Comparison of ENCODE assay signal across 30 cellular contexts in the genomic region with DNA sequence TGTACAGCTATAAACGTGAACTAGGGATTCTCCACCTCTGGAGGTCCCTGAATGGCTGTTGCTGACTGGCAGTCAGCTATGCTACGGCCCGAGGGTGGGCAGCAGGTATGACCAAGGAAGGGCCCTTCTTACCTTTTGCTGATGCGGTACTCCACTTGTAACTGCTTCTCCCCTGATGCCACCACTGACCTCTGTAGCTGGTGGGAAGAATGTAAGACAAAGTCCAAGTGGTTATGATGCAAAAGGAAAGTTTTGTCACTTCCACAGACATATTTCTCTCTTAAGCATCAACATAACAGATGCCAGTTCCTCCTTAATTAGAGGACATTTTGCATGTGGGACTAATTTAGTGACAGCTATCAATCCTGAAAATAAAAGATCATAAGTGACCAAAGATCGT. TPM values are rescaled to one million over a fixed set of nuclear protein-coding genes. Genes with fewer than 3 reads are reported as not detected.
DNase-seq lines count a peak whose midpoint lies in the region; ATAC-seq and TF ChIP-seq lines count a peak whose summit lies in the region.
"Had no signal": no experiment of that assay in that cellular context is flagged by ENCODE, and none has a peak within 500 bp of the region (broad histone marks: within the 10 kb centered on the region; RNA-seq: fewer than 3 reads in every experiment).

No MANE protein-coding gene starts in this region.

- POLR2A ChIA-PET in SK-N-SH (lab: Yijun Ruan, JAX): no interaction called here
- POLR2A ChIA-PET in activated CD4-positive, alpha-beta T cell treated with anti-CD3 and anti-CD28 coated beads for 36 hours (lab: Charles Lee): no interaction called here

- peak overlapping the region; percentile 65 for H3K4me2 ChIP-seq in SK-N-SH

- no peaks in the 10 kb centered on the region for H3K4me1 Mint-ChIP-seq in effector memory CD8-positive, alpha-beta T cell (ENCODE audit: low read depth in 2 of 2)
- no peaks in the 10 kb centered on the region for H3K4me1 Mint-ChIP-seq in activated CD4-positive, alpha-beta T cell treated with anti-CD3 and anti-CD28 coated beads for 36 hours
- H3K4me1 Mint-ChIP-seq: activated naive CD8-positive, alpha-beta T cell treated with anti-CD3 and anti-CD28 coated beads for 36 hours; activated T-helper 17 cell treated with anti-CD3 and anti-CD28 coated beads, Interleukin-2, amount 50 U/mL, for 72 hours had no signal

- H3K27ac ChIP-seq in SK-N-SH (ENCODE audit: low read depth in 2 of 2, low read length in 1 of 2): peak overlapping the region; percentile 68 to 97; a peak in 3 of 4 replicates
- H3K27ac ChIP-seq in epithelial cell of prostate: peak overlapping the region; percentile 43
- H3K27ac ChIP-seq in neutrophil: peak overlapping the region; percentile 47
- peak overlapping the region; percentile 59 for H3K27ac ChIP-seq in urinary bladder (ENCODE audit: low read depth)
- H3K27ac ChIP-seq: 22Rv1, WERI-Rb-1 had no signal

- H3K36me3 Mint-ChIP-seq in effector memory CD8-positive, alpha-beta T cell (ENCODE audit: insufficient read depth): no peaks in the 10 kb centered on the region
- H3K36me3 Mint-ChIP-seq in activated CD4-positive, alpha-beta T cell treated with anti-CD3 and anti-CD28 coated beads for 36 hours (ENCODE audit: low read depth): no peaks in the 10 kb centered on the region
- H3K36me3 Mint-ChIP-seq: activated naive CD8-positive, alpha-beta T cell treated with anti-CD3 and anti-CD28 coated beads for 36 hours; mesothelial cell of epicardium had no signal

- H3K4me3 ChIP-seq in SK-N-SH (ENCODE audit: low read depth in 2 of 2, low read length in 1 of 2) (no peak overlapping the region), neutrophil (ENCODE audit: low read depth in 1 of 2, low read length in 1 of 2) (no peak overlapping the region), urinary bladder (ENCODE audit: low read depth, low read length) (no peak overlapping the region)
- H3K4me3 ChIP-seq: GM12878, heart left ventricle, tibial artery had no signal

- ATAC-seq in SK-N-SH treated with all-trans-retinoic acid at 6 μM for 48 hours: no peak; the same call in none of the 3 replicates
- no peak for ATAC-seq in effector memory CD8-positive, alpha-beta T cell (replicated peaks)
- no peak for ATAC-seq in activated CD4-positive, alpha-beta T cell treated with anti-CD3 and anti-CD28 coated beads for 36 hours
- ATAC-seq: activated T-helper 17 cell treated with anti-CD3 and anti-CD28 coated beads, Interleukin-2, amount 50 U/mL, for 72 hours; esophagus mucosa; GM12878; HepG2; left lobe of liver had no signal

- peaks cover 28% of the 10 kb centered on the region in 2 donors for H3K27me3 Mint-ChIP-seq in effector memory CD8-positive, alpha-beta T cell
- H3K27me3 Mint-ChIP-seq in activated CD4-positive, alpha-beta T cell treated with anti-CD3 and anti-CD28 coated beads for 36 hours: peaks cover 3% of the 10 kb centered on the region

- peak overlapping the region; percentile 72 for H2AFZ ChIP-seq in SK-N-SH (ENCODE audit: low read depth)

- DNase-seq in SK-N-SH (no peak), epithelial cell of prostate (ENCODE audit: low read depth, low spot score) (no peak), retina (no peak)
- no peak for DNase-seq in effector memory CD8-positive, alpha-beta T cell
- DNase-seq in activated CD4-positive, alpha-beta T cell treated with anti-CD3 and anti-CD28 coated beads for 36 hours: no peak
- DNase-seq: activated CD4-positive, alpha-beta T cell treated with anti-CD3 and anti-CD28 coated beads, Interleukin-2, amount 50 U/mL, for 4 hours; activated CD8-positive, alpha-beta memory T cell treated with anti-CD3 and anti-CD28 coated beads, Interleukin-2, amount 50 U/mL, for 4 hours; activated naive CD8-positive, alpha-beta T cell treated with anti-CD3 and anti-CD28 coated beads for 36 hours; COR-L47; DMS79 treated with DMSO at 0.1 percent for 48 hours; effector CD8-positive, alpha-beta T cell; NCI-H1105 treated with DMSO at 0.1 percent for 48 hours; NCI-H2107; NCI-H524; WERI-Rb-1 had no signal

- intact Hi-C loops in activated CD4-positive, alpha-beta T cell treated with anti-CD3 and anti-CD28 coated beads for 36 hours (cut with DNase I, micrococcal nuclease): no loop called here

- no peaks in the 10 kb centered on the region for H3K9me3 ChIP-seq in SK-N-SH
- no peaks in the 10 kb centered on the region for H3K9me3 ChIP-seq in neutrophil
- H3K9me3 ChIP-seq: heart left ventricle, tibial artery had no signal

- H3K36me3 ChIP-seq in SK-N-SH (replicated peaks in 1 of 2; ENCODE audit: control insufficient read depth in 1 of 2, insufficient read depth in 2 of 2, low read length in 1 of 2) (no peaks in the 10 kb centered on the region), neutrophil (no peaks in the 10 kb centered on the region), urinary bladder (ENCODE audit: insufficient read depth) (no peaks in the 10 kb centered on the region)
- H3K36me3 ChIP-seq: heart left ventricle, tibial artery, WERI-Rb-1 had no signal

- TF ChIP-seq RAD21 in SK-N-SH (IDR thresholded peaks at IDR 0.05; ENCODE audit: low read length): no peak

- TF ChIP-seq EP300 in SK-N-SH (IDR thresholded peaks at IDR 0.05; ENCODE audit: borderline replicate concordance in 1 of 2, low read depth in 1 of 2, low read length in 1 of 2): no peak

- H3K79me2 ChIP-seq in SK-N-SH (ENCODE audit: insufficient read depth): no peaks in the 10 kb centered on the region

- no peak overlapping the region for H3K4me3 Mint-ChIP-seq in effector memory CD8-positive, alpha-beta T cell
- no peak overlapping the region for H3K4me3 Mint-ChIP-seq in activated CD4-positive, alpha-beta T cell treated with anti-CD3 and anti-CD28 coated beads for 36 hours
- H3K4me3 Mint-ChIP-seq: activated naive CD8-positive, alpha-beta T cell treated with anti-CD3 and anti-CD28 coated beads for 36 hours; activated T-helper 17 cell treated with anti-CD3 and anti-CD28 coated beads, Interleukin-2, amount 50 U/mL, for 72 hours; mesothelial cell of epicardium; nephron; stimulated activated naive CD8-positive, alpha-beta T cell treated with anti-CD3 and anti-CD28 coated beads, Interleukin-15, Interleukin-2, amounts not matched to agents 100 ng/mL and 50 ng/mL, for 24 hours had no signal

- peaks cover 39% of the 10 kb centered on the region for H3F3A ChIP-seq in SK-N-SH (replicated peaks; ENCODE audit: insufficient read depth)

- no peaks in the 10 kb centered on the region for H3K27me3 ChIP-seq in SK-N-SH (ENCODE audit: insufficient read depth)
- no peaks in the 10 kb centered on the region for H3K27me3 ChIP-seq in neutrophil
- H3K27me3 ChIP-seq: heart left ventricle, tibial artery had no signal

- H4K20me1 ChIP-seq in SK-N-SH (ENCODE audit: insufficient read depth): no peaks in the 10 kb centered on the region

- 49% methylated on average over 5 of the region's 5 CpGs for WGBS in SK-N-SH (ENCODE audit: low lambda C conversion rate)
- WGBS in urinary bladder: 66% methylated on average over 5 of the region's 5 CpGs

- no peaks in the 10 kb centered on the region for H3K9me3 Mint-ChIP-seq in effector memory CD8-positive, alpha-beta T cell
- H3K9me3 Mint-ChIP-seq in activated CD4-positive, alpha-beta T cell treated with anti-CD3 and anti-CD28 coated beads for 36 hours (ENCODE audit: low read depth): no peaks in the 10 kb centered on the region
- H3K9me3 Mint-ChIP-seq: activated naive CD8-positive, alpha-beta T cell treated with anti-CD3 and anti-CD28 coated beads for 36 hours; activated T-helper 17 cell treated with anti-CD3 and anti-CD28 coated beads, Interleukin-2, amount 50 U/mL, for 72 hours; mesothelial cell of epicardium; nephron; stimulated activated naive CD8-positive, alpha-beta T cell treated with anti-CD3 and anti-CD28 coated beads, Interleukin-15, Interleukin-2, amounts not matched to agents 100 ng/mL and 50 ng/mL, for 24 hours had no signal

- CTCF ChIA-PET in SK-N-SH (lab: Yijun Ruan, JAX): interaction anchor here (1.0 to 3.6 kb wide), 2 partner anchors 23 to 170 kb away, joined by 3 to 10 read pairs; no protein-coding TSS in a partner anchor
- CTCF ChIA-PET in activated CD4-positive, alpha-beta T cell treated with anti-CD3 and anti-CD28 coated beads for 36 hours (lab: Charles Lee): interaction anchor here (0.6 kb wide), 1 partner anchor 355 kb away, joined by 3 read pairs; no protein-coding TSS in a partner anchor

- peak overlapping the region; percentile 57; the same call in 1 of the 2 replicates for H3K9ac ChIP-seq in SK-N-SH

- no peak for TF ChIP-seq CTCF in SK-N-SH (IDR thresholded peaks at IDR 0.05)
- no peak for TF ChIP-seq CTCF in neutrophil (IDR thresholded peaks at IDR 0.05)

- no peak overlapping the region for H3K27ac Mint-ChIP-seq in effector memory CD8-positive, alpha-beta T cell
- H3K27ac Mint-ChIP-seq in activated CD4-positive, alpha-beta T cell treated with anti-CD3 and anti-CD28 coated beads for 36 hours: no peak overlapping the region
- H3K27ac Mint-ChIP-seq: activated naive CD8-positive, alpha-beta T cell treated with anti-CD3 and anti-CD28 coated beads for 36 hours; activated T-helper 17 cell treated with anti-CD3 and anti-CD28 coated beads, Interleukin-2, amount 50 U/mL, for 72 hours; mesothelial cell of epicardium; progenitor cell of endocrine pancreas; stimulated activated naive CD8-positive, alpha-beta T cell treated with anti-CD3 and anti-CD28 coated beads, Interleukin-15, Interleukin-2, amounts not matched to agents 100 ng/mL and 50 ng/mL, for 24 hours had no signal

- H3K4me1 ChIP-seq in SK-N-SH (ENCODE audit: control insufficient read depth in 1 of 2, insufficient read depth in 2 of 2, low read depth in 1 of 2, low read length in 1 of 2) (peaks cover 2 to 32% of the 10 kb centered on the region in 2 experiments), neutrophil (ENCODE audit: control insufficient read depth in 1 of 2, insufficient read depth in 1 of 2, low read depth in 1 of 2, low read length in 1 of 2) (peaks cover 3 to 16% of the 10 kb centered on the region in 2 experiments), urinary bladder (ENCODE audit: insufficient read depth) (no peaks in the 10 kb centered on the region)

- no peaks in the 10 kb centered on the region for H3K9me2 ChIP-seq in SK-N-SH

TF ChIP-seq in SK-N-SH, 30 proteins besides CTCF, POLR2A, EP300 and RAD21:
- no peak for TF ChIP-seq MEF2A (IDR thresholded peaks at IDR 0.05; ENCODE audit: borderline replicate concordance, low read depth)
- no peak for TF ChIP-seq RFX5 (IDR thresholded peaks at IDR 0.05; ENCODE audit: low read length)
- no peak for TF ChIP-seq GABPA (IDR thresholded peaks at IDR 0.05; ENCODE audit: low read depth)

TF ChIP-seq in SK-N-SH treated with all-trans-retinoic acid at 6 μM for 48 hours, 23 proteins besides CTCF, POLR2A, EP300 and RAD21:
- TF ChIP-seq ZNF8 (CRISPR knock-in tag; IDR thresholded peaks at IDR 0.05) (no peak), ISL1 (CRISPR knock-in tag; IDR thresholded peaks at IDR 0.05) (no peak), BACH2 (CRISPR knock-in tag; IDR thresholded peaks at IDR 0.05; ENCODE audit: borderline replicate concordance) (no peak), ARNTL (CRISPR knock-in tag; IDR thresholded peaks at IDR 0.05; ENCODE audit: borderline replicate concordance, low read depth) (no peak), TCF4 (CRISPR knock-in tag; IDR thresholded peaks at IDR 0.05; ENCODE audit: borderline replicate concordance) (no peak)

RNA-seq across cellular contexts. Expression of gene P4HA3, which starts 32.2 kb away (rescaled TPM):
- polyA plus RNA-seq in SK-N-SH (2012; rRNA removed) (8.4 and 9.0 TPM in 2 replicates), urinary bladder (5.1 TPM)
- polyA plus RNA-seq in SK-N-SH (2012; cell fraction: cytosol; rRNA removed): 6.3 and 7.4 TPM in 2 replicates
- polyA plus RNA-seq in SK-N-SH (2012; cell fraction: nucleus; rRNA removed): 7.4 and 8.3 TPM in 2 replicates
- total RNA-seq in urinary bladder: 1.0 TPM
- not detected for total RNA-seq in activated CD4-positive, alpha-beta T cell treated with anti-CD3 and anti-CD28 coated beads for 36 hours
- total RNA-seq: activated naive CD8-positive, alpha-beta T cell treated with anti-CD3 and anti-CD28 coated beads for 36 hours; activated T-helper 17 cell treated with anti-CD3 and anti-CD28 coated beads, Interleukin-2, amount 50 U/mL, for 72 hours; GM12878; HepG2 had no signal
- polyA plus RNA-seq: HepG2 had no signal
